In the genomic region with DNA sequence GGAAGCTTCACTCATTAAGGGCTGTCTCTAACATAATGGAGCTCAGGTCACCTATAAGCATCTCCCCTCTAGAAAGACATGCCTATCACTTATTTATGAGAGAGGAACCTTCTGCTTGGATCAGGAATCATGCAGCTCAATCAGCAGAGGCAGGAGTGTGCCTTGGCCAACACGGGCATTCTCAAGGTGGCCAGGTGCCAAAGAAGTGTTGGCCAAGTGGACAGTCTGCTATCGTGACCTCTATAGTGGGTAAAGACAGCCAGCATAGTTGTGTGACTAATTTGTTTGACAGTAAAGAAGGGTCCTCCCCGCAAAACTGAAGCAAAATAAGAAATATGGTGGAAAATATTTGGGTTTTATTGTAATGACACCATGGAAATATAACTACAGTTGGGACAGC, we compare ENCODE assay signal across 26 cellular contexts. TPM values are rescaled to one million over a fixed set of nuclear protein-coding genes. Genes with fewer than 3 reads are reported as not detected.
"Had no signal": no experiment of that assay in that cellular context is flagged by ENCODE, and none has a peak within 500 bp of the region (broad histone marks: within the 10 kb centered on the region; RNA-seq: fewer than 3 reads in every experiment).

No MANE protein-coding gene starts in this region.

- H3K9me3 ChIP-seq: ascending aorta had no signal

- H3K27ac ChIP-seq: ascending aorta, cardiac muscle cell had no signal

- ATAC-seq: activated CD8-positive, alpha-beta T cell treated with anti-CD3 and anti-CD28 coated beads, Interleukin-2, amount 10 ng/mL, durations not matched to agents 7 days and 5 days; activated naive CD4-positive, alpha-beta T cell treated with anti-CD3 and anti-CD28 coated beads, Interleukin-2, amount 50 U/mL, for 72 hours; activated naive CD8-positive, alpha-beta T cell treated with anti-CD3 and anti-CD28 coated beads, Interleukin-2, amount 50 U/mL, for 24 hours; PC-3; T-helper 17 cell; WTC11 had no signal

- H3K27me3 ChIP-seq: ascending aorta, cardiac muscle cell had no signal

- H3K4me3 ChIP-seq: ascending aorta, cardiac muscle cell had no signal

- FAIRE-seq: RCC 7860 had no signal

- DNase-seq: activated CD4-positive, alpha-beta T cell treated with anti-CD3 and anti-CD28 coated beads for 48 hours; activated CD4-positive, alpha-beta T cell treated with anti-CD3 and anti-CD28 coated beads, Interleukin-2, amount 50 U/mL, for 4 hours; activated CD4-positive, CD25-positive, alpha-beta regulatory T cell treated with anti-CD3 and anti-CD28 coated beads, Interleukin-2, amount 50 U/mL, for 72 hours; activated CD8-positive, alpha-beta T cell treated with anti-CD3 and anti-CD28 coated beads, Interleukin-2, amount 10 ng/mL, durations not matched to agents 7 days and 5 days; activated effector memory CD4-positive, alpha-beta T cell treated with Interleukin-2 at 50 U/mL for 16 hours; activated naive CD4-positive, alpha-beta T cell treated with Interleukin-2 at 50 U/mL for 16 hours; activated naive CD8-positive, alpha-beta T cell treated with anti-CD3 and anti-CD28 coated beads, Interleukin-2, amount 50 U/mL, for 24 hours; activated T-cell treated with anti-CD3 and anti-CD28 coated beads, Interleukin-2, amount 50 U/mL, for 24 hours; amniotic stem cell; MM.1S; NCI-H1105; NCI-H1436; NCI-H1694 treated with DMSO at 0.1 percent for 48 hours; NCI-H2029 treated with DMSO at 0.1 percent for 48 hours; NCI-H510A treated with DMSO at 0.1 percent for 48 hours; NCI-H69; PC-3; SIG-M5; T-helper 17 cell; T-helper 9 cell had no signal

- H3K36me3 ChIP-seq: ascending aorta, cardiac muscle cell had no signal

- H3K4me1 ChIP-seq: ascending aorta had no signal

RNA-seq across cellular contexts. Expression of gene AGTR1, which starts 14.7 kb away (rescaled TPM):
- total RNA-seq: activated CD8-positive, alpha-beta T cell treated with anti-CD3 and anti-CD28 coated beads, Interleukin-2, amount 10 ng/mL, durations not matched to agents 7 days and 5 days; activated naive CD4-positive, alpha-beta T cell treated with anti-CD3 and anti-CD28 coated beads, Interleukin-2, amount 50 U/mL, for 72 hours; activated T-helper 1 cell treated with anti-CD3 and anti-CD28 coated beads, Interleukin-12 subunit alpha, Interleukin-12 subunit beta, Interleukin-2, Interleukin-4 antibody, amounts not matched to agents 30 ng/mL and 10 ng/mL and 1 ng/mL, durations not matched to agents 14 hours and 24 hours and 36 hours; cardiac muscle cell; T-helper 17 cell had no signal
- polyA plus RNA-seq: cardiac muscle cell had no signal
